In the genomic region with DNA sequence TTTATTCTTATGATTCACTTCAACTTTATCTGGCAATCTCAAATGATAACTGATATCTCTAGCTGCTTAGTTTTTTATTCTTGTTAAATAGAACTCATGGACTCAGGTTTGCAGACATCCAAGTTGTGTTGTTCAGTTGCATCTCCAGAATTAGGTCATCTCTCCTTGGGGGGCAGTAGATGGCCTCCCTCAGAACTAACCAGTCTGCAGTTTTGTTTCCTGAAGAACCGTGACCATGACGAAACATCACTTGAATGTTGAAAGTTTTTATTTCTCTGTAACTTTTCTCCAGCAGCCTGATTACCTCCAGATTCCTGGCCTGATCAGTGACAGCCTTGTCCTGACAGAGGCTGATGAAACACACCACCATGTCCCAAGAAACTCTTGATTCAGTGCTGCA, we compare ENCODE assay signal across 1 cellular context.
TF ChIP-seq lines count a peak whose summit lies in the region.

No MANE protein-coding gene starts in this region.

TF ChIP-seq in A549, 52 proteins besides CTCF, POLR2A, EP300 and RAD21 (continued from another document):
- TF ChIP-seq NR3C1 (IDR thresholded peaks at IDR 0.05) (no peak), CEBPB (IDR thresholded peaks at IDR 0.05) (no peak), KDM5A (IDR thresholded peaks at IDR 0.05) (no peak)
